16 cellular contexts compared by ENCODE assay signal in the genomic region with DNA sequence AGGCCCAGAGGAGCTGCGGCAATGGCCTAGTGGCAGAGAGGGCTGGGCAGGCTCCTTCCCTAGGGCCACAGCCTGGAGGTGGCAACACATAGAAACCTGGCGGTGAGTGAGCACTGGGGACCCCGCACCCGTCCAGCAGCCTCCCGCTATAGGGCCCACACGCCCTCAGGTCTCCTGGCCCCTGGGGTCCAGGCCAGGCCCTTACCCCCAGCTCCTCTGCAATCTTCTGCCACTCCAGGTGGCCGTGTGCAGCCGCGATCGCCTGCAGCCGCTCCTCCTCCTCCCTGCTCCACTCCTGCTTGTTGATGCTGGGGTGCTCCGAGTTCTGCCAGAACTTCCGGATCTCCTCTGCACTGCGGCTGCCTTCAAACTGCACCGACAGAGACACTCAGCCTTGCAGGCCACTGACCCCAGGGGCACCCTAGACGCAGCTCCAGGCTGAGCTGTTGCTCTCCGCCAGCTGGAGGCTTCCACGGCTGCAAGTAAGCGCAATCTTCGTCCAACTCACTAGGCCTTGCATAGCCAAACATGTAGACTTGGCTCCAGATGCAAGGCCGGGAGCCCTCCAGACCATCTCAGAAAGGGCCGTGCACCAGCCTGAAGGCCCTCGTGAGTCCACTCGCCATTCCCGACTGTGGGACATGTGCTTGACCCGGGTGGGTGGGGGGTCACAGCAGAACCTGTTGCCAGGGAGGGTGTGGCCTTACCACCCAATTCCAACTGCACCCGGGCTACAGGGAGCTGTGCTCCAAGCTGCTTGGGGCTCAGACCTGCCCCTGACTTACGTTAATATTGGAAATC.
"Had no signal": no experiment of that assay in that cellular context is flagged by ENCODE, and none has a peak within 500 bp of the region (broad histone marks: within the 10 kb centered on the region; RNA-seq: fewer than 3 reads in every experiment).

No MANE protein-coding gene starts in this region.

- H3K27me3 ChIP-seq: body of pancreas, esophagus squamous epithelium, neutrophil, sigmoid colon, upper lobe of left lung had no signal

- ATAC-seq: activated CD8-positive, alpha-beta memory T cell treated with anti-CD3 and anti-CD28 coated beads, Interleukin-2, amount 10 ng/mL, durations not matched to agents 7 days and 5 days; body of pancreas; effector memory CD8-positive, alpha-beta T cell; naive thymus-derived CD8-positive, alpha-beta T cell; stimulated activated memory B cell treated with anti-CD40 and anti-IgM and Interleukin-4, amounts not matched to agents 10 μg/mL and 1 μg/mL and 100 μg/mL, for 72 hours had no signal

- H2AFZ ChIP-seq: parathyroid adenoma had no signal

- DNase-seq: activated CD4-positive, alpha-beta T cell treated with anti-CD3 and anti-CD28 coated beads, Interleukin-2, amount 50 U/mL, for 48 hours; activated CD8-positive, alpha-beta memory T cell treated with anti-CD3 and anti-CD28 coated beads, Interleukin-2, amount 10 ng/mL, durations not matched to agents 7 days and 5 days; amniotic stem cell; effector memory CD8-positive, alpha-beta T cell; esophagus squamous epithelium; mesendoderm; naive thymus-derived CD8-positive, alpha-beta T cell; sigmoid colon; stimulated activated CD4-positive, alpha-beta T cell treated with anti-CD3 and anti-CD28 coated beads, Interleukin-4, amount 100 ng/mL, for 24 hours; T-helper 2 cell had no signal

- H3K27ac ChIP-seq: body of pancreas, esophagus squamous epithelium, neutrophil, parathyroid adenoma, sigmoid colon, thoracic aorta, upper lobe of left lung had no signal

- H3K9me3 ChIP-seq: body of pancreas, esophagus squamous epithelium, neutrophil, sigmoid colon, thoracic aorta, upper lobe of left lung had no signal

- H3K4me3 ChIP-seq: body of pancreas, esophagus squamous epithelium, sigmoid colon, thoracic aorta, upper lobe of left lung had no signal

- H3K4me1 ChIP-seq: body of pancreas, esophagus squamous epithelium, parathyroid adenoma, sigmoid colon, upper lobe of left lung had no signal

- H3K79me2 ChIP-seq: parathyroid adenoma had no signal

- H3K9ac ChIP-seq: parathyroid adenoma had no signal
